ENCODE assay signal across 14 cellular contexts in the genomic region with DNA sequence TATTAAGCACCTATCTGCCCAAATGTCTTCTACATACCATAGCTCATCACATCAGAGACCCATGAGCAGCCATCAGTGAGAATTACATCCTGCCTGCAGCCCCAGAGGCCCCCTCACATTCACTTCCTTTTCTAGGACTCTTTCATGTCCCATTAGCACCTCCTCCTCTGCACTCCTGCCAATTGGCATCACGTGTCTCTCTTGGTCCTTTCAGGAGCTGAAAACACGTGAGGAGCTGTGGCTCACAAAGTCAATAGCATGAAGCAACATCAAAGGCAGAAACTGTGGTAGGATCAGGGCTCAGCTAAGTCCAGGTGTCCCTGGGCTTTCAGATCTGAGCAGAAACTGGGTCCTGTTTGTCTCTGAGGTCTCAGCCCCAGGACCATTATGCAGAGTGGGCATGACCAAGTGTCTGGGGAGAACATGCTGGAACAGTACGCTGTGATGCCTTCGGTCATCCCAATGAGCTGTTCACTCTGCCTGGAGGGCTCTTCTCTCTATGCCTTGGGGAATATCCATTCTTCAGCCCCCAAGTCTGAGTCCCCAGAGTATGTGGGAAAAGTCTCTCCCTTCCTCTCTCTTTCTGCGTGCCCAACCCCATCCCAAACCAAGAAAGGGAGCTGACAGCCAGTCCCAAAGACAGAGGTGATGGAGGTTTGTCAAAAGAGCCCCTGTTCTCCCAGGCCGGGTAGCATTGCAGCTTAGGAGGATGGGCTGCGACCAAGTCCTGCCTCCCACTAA.
DNase-seq lines count a peak whose midpoint lies in the region; ATAC-seq, FAIRE-seq and TF ChIP-seq lines count a peak whose summit lies in the region.
"Had no signal": no experiment of that assay in that cellular context is flagged by ENCODE, and none has a peak within 500 bp of the region (broad histone marks: within the 10 kb centered on the region; RNA-seq: fewer than 3 reads in every experiment).

No MANE protein-coding gene starts in this region.

- intact Hi-C loops in testis (cut with DNase I; ENCODE audit: low total_unique reads), result no loop called here

- no peak for TF ChIP-seq POLR2A in testis (IDR thresholded peaks at IDR 0.05)

- TF ChIP-seq CTCF in bronchial epithelial cell (IDR thresholded peaks at IDR 0.05; ENCODE audit: insufficient read depth, low read length, severe bottlenecking) (no peak), testis (IDR thresholded peaks at IDR 0.05) (no peak)

- no peaks in the 10 kb centered on the region for H3K36me3 Mint-ChIP-seq in activated naive CD4-positive, alpha-beta T cell treated with anti-CD3 and anti-CD28 coated beads, Interleukin-2, amount 50 U/mL, for 72 hours
- H3K36me3 Mint-ChIP-seq: IgD-negative memory B cell had no signal

- no peaks in the 10 kb centered on the region for H3K27me3 ChIP-seq in bronchial epithelial cell (ENCODE audit: control insufficient read depth, insufficient read depth, low read length)
- H3K27me3 ChIP-seq in testis, result no peaks in the 10 kb centered on the region
- H3K27me3 ChIP-seq: brain microvascular endothelial cell had no signal

- no peak overlapping the region for H3K27ac Mint-ChIP-seq in activated naive CD4-positive, alpha-beta T cell treated with anti-CD3 and anti-CD28 coated beads, Interleukin-2, amount 50 U/mL, for 72 hours
- H3K27ac Mint-ChIP-seq: IgD-negative memory B cell; stimulated activated naive CD8-positive, alpha-beta T cell treated with anti-CD3 and anti-CD28 coated beads, Interleukin-15, Interleukin-2, amounts not matched to agents 100 ng/mL and 50 ng/mL, for 24 hours had no signal

- H3K36me3 ChIP-seq in bronchial epithelial cell (ENCODE audit: control insufficient read depth, insufficient read depth, low read length) (no peaks in the 10 kb centered on the region), testis (ENCODE audit: low read depth, missing control alignments) (no peaks in the 10 kb centered on the region)
- H3K36me3 ChIP-seq: brain microvascular endothelial cell had no signal

- no peak overlapping the region for H3K27ac ChIP-seq in testis
- H3K27ac ChIP-seq: brain microvascular endothelial cell had no signal

- no peaks in the 10 kb centered on the region for H3K9me3 ChIP-seq in testis
- H3K9me3 ChIP-seq: SK-N-SH had no signal

- peaks cover 3% of the 10 kb centered on the region for H3K4me1 ChIP-seq in testis

- no peak overlapping the region for H3K4me3 ChIP-seq in bronchial epithelial cell (ENCODE audit: low read depth, low read length)
- H3K4me3 ChIP-seq in testis, result no peak overlapping the region

- peaks cover 3 to 7% of the 10 kb centered on the region in 2 donors for H3K9me3 Mint-ChIP-seq in activated naive CD4-positive, alpha-beta T cell treated with anti-CD3 and anti-CD28 coated beads, Interleukin-2, amount 50 U/mL, for 72 hours

- FAIRE-seq in bronchial epithelial cell (lab: Jason Lieb, UNC), result no peak

- WGBS in testis, 2 donors, result 39 to 46% methylated on average over 3 to 7 of the region's 7 CpGs

- no peak for ATAC-seq in HG03139 (IDR thresholded peaks at IDR 0.05; ENCODE audit: unreplicated experiment)
- no peak for ATAC-seq in activated naive CD4-positive, alpha-beta T cell treated with anti-CD3 and anti-CD28 coated beads, Interleukin-2, amount 50 U/mL, for 72 hours
- no peak for ATAC-seq in HG03025 (IDR thresholded peaks at IDR 0.05; ENCODE audit: low FRiP score, unreplicated experiment)

- peak; percentile 36 for DNase-seq in NCI-H2196 (lab: John Stamatoyannopoulos, UW; ENCODE audit: unreplicated experiment)
- DNase-seq in NCI-H2196 treated with DMSO at 0.1 percent for 48 hours (lab: John Stamatoyannopoulos, UW; ENCODE audit: unreplicated experiment), result no peak
- DNase-seq in NCI-H2029 (lab: John Stamatoyannopoulos, UW), result peak; percentile 72
- peak; percentile 63 for DNase-seq in bronchial epithelial cell (ENCODE audit: low read depth)
- DNase-seq in testis, result peak; percentile 53
- no peak for DNase-seq in activated naive CD4-positive, alpha-beta T cell treated with anti-CD3 and anti-CD28 coated beads, Interleukin-2, amount 50 U/mL, for 72 hours (ENCODE audit: low spot score in 2 of 2)
- DNase-seq: brain microvascular endothelial cell, COR-L47, NCI-H1694 treated with DMSO at 0.1 percent for 48 hours had no signal

Comparison
In these comparisons a context has a peak if more than half of its experiments do, and no peak if none do; other contexts are left out.
1. DNase-seq: peak in NCI-H2196 (single experiment), NCI-H2029 (single experiment), bronchial epithelial cell (single experiment) and testis (single experiment); none in NCI-H2196 treated with DMSO at 0.1 percent for 48 hours (single experiment) and activated naive CD4-positive, alpha-beta T cell treated with anti-CD3 and anti-CD28 coated beads, Interleukin-2, amount 50 U/mL, for 72 hours (0 of 2).